8 cellular contexts compared by ENCODE assay signal in the genomic region with DNA sequence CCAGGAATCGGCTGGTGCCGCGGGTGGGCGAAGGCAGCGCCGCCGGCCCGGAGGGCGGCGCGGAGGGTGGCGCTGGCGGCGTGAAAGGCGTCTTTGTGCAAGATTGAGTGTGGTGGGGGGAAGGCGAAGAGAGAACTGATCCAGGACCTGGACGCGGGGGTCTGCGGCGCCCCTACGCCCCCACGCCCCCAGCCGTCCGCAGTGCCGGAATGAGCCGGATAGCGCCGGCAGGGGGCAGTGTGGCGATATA. TPM values are rescaled to one million over a fixed set of nuclear protein-coding genes. Genes with fewer than 3 reads are reported as not detected.
DNase-seq lines count a peak whose midpoint lies in the region; ATAC-seq and TF ChIP-seq lines count a peak whose summit lies in the region.

No MANE protein-coding gene starts in this region.

- H3K27ac Mint-ChIP-seq in activated naive CD8-positive, alpha-beta T cell: no peak overlapping the region

- no peaks in the 10 kb centered on the region for H3K4me1 ChIP-seq in right cardiac atrium (ENCODE audit: control insufficient read depth, insufficient read depth, low read length)

- no peaks in the 10 kb centered on the region for H3K36me3 Mint-ChIP-seq in activated naive CD8-positive, alpha-beta T cell

- H3K4me3 ChIP-seq in right cardiac atrium (ENCODE audit: low read length) (peak overlapping the region; percentile 76), retinal pigment epithelial cell (ENCODE audit: low read length) (peak overlapping the region; percentile 76)

- H3K27me3 Mint-ChIP-seq in activated naive CD8-positive, alpha-beta T cell: peaks cover 18% of the 10 kb centered on the region

- H3K4me3 Mint-ChIP-seq in activated naive CD8-positive, alpha-beta T cell: peak overlapping the region; percentile 96

- DNase-seq in AG09319 (ENCODE audit: extremely low read depth, low read depth) (no peak), LoVo (ENCODE audit: low spot score) (peak; percentile 52), right cardiac atrium (peak; percentile 46 to 83 (median 81)), retinal pigment epithelial cell (ENCODE audit: low read depth) (no peak), NCI-H146 treated with DMSO at 0.1 percent for 48 hours (lab: John Stamatoyannopoulos, UW; ENCODE audit: unreplicated experiment) (no peak)

- H3K4me1 Mint-ChIP-seq in activated naive CD8-positive, alpha-beta T cell (ENCODE audit: low read depth): peaks cover 41% of the 10 kb centered on the region

- no peaks in the 10 kb centered on the region for H3K9me3 Mint-ChIP-seq in activated naive CD8-positive, alpha-beta T cell (ENCODE audit: low read depth)

- peak; percentile 67 for TF ChIP-seq CTCF in AG09319 (IDR thresholded peaks at IDR 0.05; ENCODE audit: low read depth, low read length)
- TF ChIP-seq CTCF in retinal pigment epithelial cell (conservative IDR thresholded peaks at IDR 0.05; ENCODE audit: low read depth, low read length): peak; percentile 71

- no peaks in the 10 kb centered on the region for H3K27me3 ChIP-seq in right cardiac atrium (ENCODE audit: control insufficient read depth, insufficient read depth)

- no peak overlapping the region for H3K27ac ChIP-seq in right cardiac atrium (ENCODE audit: low read length)

- intact Hi-C loops in right cardiac atrium (cut with DNase I): no loop called here

- no peaks in the 10 kb centered on the region for H3K9me3 ChIP-seq in right cardiac atrium (ENCODE audit: control insufficient read depth, low read length)

- ATAC-seq in right cardiac atrium: no peak
- no peak for ATAC-seq in GM21447 (IDR thresholded peaks at IDR 0.05; ENCODE audit: unreplicated experiment)
- ATAC-seq in HG03097 (IDR thresholded peaks at IDR 0.05; ENCODE audit: low FRiP score, unreplicated experiment): no peak

- under 1% methylated on average over 29 of the region's 29 CpGs for WGBS in right cardiac atrium

RNA-seq across cellular contexts. Expression of gene RGMB, which starts 4.5 kb away (rescaled TPM):
- 10 to 100 TPM; 15.6 to 17.7 (median 16.7) TPM for total RNA-seq in right cardiac atrium
- polyA plus RNA-seq in right cardiac atrium: 6.5 TPM

Comparison
In these comparisons a context has a peak if more than half of its experiments do, and no peak if none do; other contexts are left out.
1. DNase-seq: peak in LoVo (single experiment) and right cardiac atrium (3 of 3); none in AG09319 (single experiment), retinal pigment epithelial cell (single experiment) and NCI-H146 treated with DMSO at 0.1 percent for 48 hours (single experiment).